ENCODE assay signal across 10 cellular contexts in the genomic region with DNA sequence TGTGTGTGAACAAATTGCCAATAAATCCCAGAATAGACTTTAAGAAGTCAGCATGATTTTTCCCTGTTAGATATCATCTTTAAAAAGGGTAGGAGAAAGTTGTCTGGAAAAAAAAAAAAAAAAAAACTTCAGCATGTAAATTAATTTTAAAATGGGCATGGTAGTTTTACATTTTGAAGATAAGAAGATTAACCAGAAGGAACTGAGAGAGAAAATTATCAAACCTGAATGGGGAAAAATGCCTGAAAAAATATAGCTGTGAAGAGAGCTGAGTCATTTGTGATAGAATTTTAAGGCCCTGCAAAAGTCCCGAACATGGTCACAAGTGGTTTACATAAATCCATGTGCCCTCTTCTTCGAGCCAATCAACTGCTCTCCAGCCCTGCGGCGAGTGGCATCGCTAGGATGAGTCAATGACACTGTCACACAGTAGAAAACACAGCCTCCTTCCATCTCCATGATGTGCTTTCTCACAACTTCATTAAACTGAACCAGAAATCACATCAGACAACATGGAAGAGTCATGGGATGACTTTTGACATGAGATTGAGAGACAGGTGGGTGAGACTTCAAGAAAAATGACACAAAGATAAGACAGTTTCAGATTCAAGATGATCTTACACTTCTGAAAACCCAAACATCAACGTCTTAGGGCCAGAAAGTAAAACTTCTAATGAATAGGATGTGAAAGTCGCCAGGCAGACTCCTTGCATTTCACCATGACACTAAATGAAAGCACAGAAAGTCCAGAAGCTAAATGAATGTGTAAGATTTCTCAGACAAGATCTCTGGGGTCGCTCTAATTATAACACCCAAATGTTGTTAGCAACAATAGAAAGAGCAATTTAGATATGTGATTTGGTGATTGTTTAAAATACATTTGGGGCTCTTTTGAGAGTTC.
A peak's percentile ranks its signal among the peaks of the same experiment; 100 is the strongest.
DNase-seq lines count a peak whose midpoint lies in the region; ATAC-seq, FAIRE-seq and TF ChIP-seq lines count a peak whose summit lies in the region.
"Had no signal": no experiment of that assay in that cellular context is flagged by ENCODE, and none has a peak within 500 bp of the region (broad histone marks: within the 10 kb centered on the region; RNA-seq: fewer than 3 reads in every experiment).

No MANE protein-coding gene starts in this region.

- CTCF ChIA-PET in A549 (lab: Yijun Ruan, JAX), result interaction anchor here (0.6 to 1.5 kb wide), 4 partner anchors 14 to 930 kb away, joined by 3 read pairs; no protein-coding TSS in a partner anchor

- H3K9me3 ChIP-seq in A549 (no peaks in the 10 kb centered on the region), stomach (no peaks in the 10 kb centered on the region)
- H3K9me3 ChIP-seq: BLaER1 had no signal

- POLR2A ChIA-PET in A549 (lab: Yijun Ruan, JAX), result no interaction called here

- no peak for TF ChIP-seq EP300 in A549 (IDR thresholded peaks at IDR 0.05)
- no peak for TF ChIP-seq EP300 in stomach (IDR thresholded peaks at IDR 0.05)

- no peak overlapping the region for H3K4me3 ChIP-seq in A549
- H3K4me3 ChIP-seq in stomach, result no peak overlapping the region
- H3K4me3 ChIP-seq: BLaER1 had no signal

- H3K27me3 Mint-ChIP-seq in stimulated activated naive CD8-positive, alpha-beta T cell treated with anti-CD3 and anti-CD28 coated beads, Interleukin-15, amount 100 ng/mL, for 72 hours, result peaks cover 35% of the 10 kb centered on the region

- FAIRE-seq in A549 (lab: Jason Lieb, UNC), result peak; percentile 13
- FAIRE-seq: keratinocyte had no signal

- ATAC-seq in A549, result no peak
- ATAC-seq in GM19468 (IDR thresholded peaks at IDR 0.05; ENCODE audit: extremely low read depth, unreplicated experiment), result peak; percentile 89
- ATAC-seq in HG03521 (IDR thresholded peaks at IDR 0.05; ENCODE audit: unreplicated experiment), result peak; percentile 93
- ATAC-seq in stimulated activated naive CD8-positive, alpha-beta T cell treated with anti-CD3 and anti-CD28 coated beads, Interleukin-15, amount 100 ng/mL, for 72 hours, result peak; percentile 94

- H3K9me3 Mint-ChIP-seq in stimulated activated naive CD8-positive, alpha-beta T cell treated with anti-CD3 and anti-CD28 coated beads, Interleukin-15, amount 100 ng/mL, for 72 hours, result no peaks in the 10 kb centered on the region

- no peak for TF ChIP-seq CTCF in A549 (IDR thresholded peaks at IDR 0.05)
- no peak for TF ChIP-seq CTCF in stomach (IDR thresholded peaks at IDR 0.05)

- H3K27me3 ChIP-seq in stomach, result no peaks in the 10 kb centered on the region
- H3K27me3 ChIP-seq: BLaER1 had no signal

- no peaks in the 10 kb centered on the region for H3K36me3 ChIP-seq in stomach
- H3K36me3 ChIP-seq: BLaER1 had no signal

- H3K4me2 ChIP-seq in A549, result peak overlapping the region; percentile 37
- H3K4me2 ChIP-seq: BLaER1 had no signal

- intact Hi-C loops in stomach (cut with DNase I; ENCODE audit: low total_unique reads), result no loop called here

- peak overlapping the region; percentile 6 to 7; a peak in 3 of 6 replicates for H3K27ac ChIP-seq in A549
- H3K27ac ChIP-seq in substantia nigra (ENCODE audit: low read depth, low read length, poor library complexity, severe bottlenecking), result no peak overlapping the region
- H3K27ac ChIP-seq in stomach, result no peak overlapping the region
- H3K27ac ChIP-seq: BLaER1 had no signal

- H3K27ac Mint-ChIP-seq in stimulated activated naive CD8-positive, alpha-beta T cell treated with anti-CD3 and anti-CD28 coated beads, Interleukin-15, amount 100 ng/mL, for 72 hours, result peak overlapping the region in 1 of 2 donors; percentile 72

- DNase-seq in A549 (ENCODE audit: low read depth in 1 of 2, low spot score in 1 of 2), result no peak
- DNase-seq in activated gamma-delta T cell treated with Interleukin-2 at 50 U/mL for 16 hours, result peak; percentile 25
- peak; percentile 33 to 80 for DNase-seq in stimulated activated naive CD8-positive, alpha-beta T cell treated with anti-CD3 and anti-CD28 coated beads, Interleukin-15, amount 100 ng/mL, for 72 hours
- no peak for DNase-seq in substantia nigra (lab: John Stamatoyannopoulos, UW)
- no peak for DNase-seq in stomach
- DNase-seq in NCI-H82 (lab: John Stamatoyannopoulos, UW), result no peak

- H3K4me3 Mint-ChIP-seq in stimulated activated naive CD8-positive, alpha-beta T cell treated with anti-CD3 and anti-CD28 coated beads, Interleukin-15, amount 100 ng/mL, for 72 hours, result peak overlapping the region; percentile 33 to 49

- peaks cover 23% of the 10 kb centered on the region for H3K4me1 Mint-ChIP-seq in stimulated activated naive CD8-positive, alpha-beta T cell treated with anti-CD3 and anti-CD28 coated beads, Interleukin-15, amount 100 ng/mL, for 72 hours

- no peak for TF ChIP-seq RAD21 in A549 (conservative IDR thresholded peaks at IDR 0.05 in 1 of 2, IDR thresholded peaks at IDR 0.05 in 1 of 2)

- TF ChIP-seq POLR2A in A549 (IDR thresholded peaks at IDR 0.05; ENCODE audit: low read length), result no peak
- no peak for TF ChIP-seq POLR2A in stomach (IDR thresholded peaks at IDR 0.05)

- WGBS in A549 (ENCODE audit: missing lambda C conversion rate), result 74% methylated on average over 8 of the region's 8 CpGs
- 74 to 86% (median 82%) methylated on average over 8 of the region's 8 CpGs for WGBS in stomach, 5 donors

- H3K4me1 ChIP-seq in A549 (peaks cover 40% of the 10 kb centered on the region), stomach (peaks cover 16 to 32% (median 29%) of the 10 kb centered on the region in 4 donors)
- H3K4me1 ChIP-seq: BLaER1 had no signal

TF ChIP-seq in A549, 52 proteins besides CTCF, POLR2A, EP300 and RAD21:
- TF ChIP-seq HOXA7 (CRISPR knock-in tag; IDR thresholded peaks at IDR 0.05) (no peak), MAZ (IDR thresholded peaks at IDR 0.05; ENCODE audit: borderline replicate concordance, low read depth, low read length) (no peak), MYC (IDR thresholded peaks at IDR 0.05; ENCODE audit: borderline replicate concordance, low read length) (no peak), HOXB13 (CRISPR knock-in tag; IDR thresholded peaks at IDR 0.05; ENCODE audit: low read depth) (no peak), BCL3 (IDR thresholded peaks at IDR 0.05) (no peak), ZC3H11A (IDR thresholded peaks at IDR 0.05) (no peak), GATA3 (IDR thresholded peaks at IDR 0.05; ENCODE audit: borderline replicate concordance) (no peak), CEBPB (IDR thresholded peaks at IDR 0.05) (no peak), TFCP2L1 (CRISPR knock-in tag; IDR thresholded peaks at IDR 0.05) (no peak), NPAS2 (CRISPR knock-in tag; IDR thresholded peaks at IDR 0.05; ENCODE audit: borderline replicate concordance) (no peak), TP53 (CRISPR knock-in tag; IDR thresholded peaks at IDR 0.05) (no peak)

Comparison
In these comparisons a context has a peak if more than half of its experiments do, and no peak if none do; other contexts are left out.
1. ATAC-seq: peak in GM19468 (single experiment), HG03521 (single experiment) and stimulated activated naive CD8-positive, alpha-beta T cell treated with anti-CD3 and anti-CD28 coated beads, Interleukin-15, amount 100 ng/mL, for 72 hours (single experiment); none in A549 (0 of 2).
2. DNase-seq: peak in activated gamma-delta T cell treated with Interleukin-2 at 50 U/mL for 16 hours (single experiment) and stimulated activated naive CD8-positive, alpha-beta T cell treated with anti-CD3 and anti-CD28 coated beads, Interleukin-15, amount 100 ng/mL, for 72 hours (2 of 2); none in A549 (0 of 2), substantia nigra (0 of 49), stomach (single experiment) and NCI-H82 (single experiment).
3. H3K27ac ChIP-seq: peak in A549 (2 of 2); none in substantia nigra (single experiment) and stomach (0 of 5).